In genomic region chr1:89553195-89553584, GRCh38 we compare ENCODE assay signal across 10 cellular contexts. TPM values are rescaled to one million over a fixed set of nuclear protein-coding genes. Genes with fewer than 3 reads are reported as not detected.
DNase-seq lines count a peak whose midpoint lies in the region; ATAC-seq lines count a peak whose summit lies in the region.
"Had no signal": no experiment of that assay in that cellular context is flagged by ENCODE, and none has a peak within 500 bp of the region (broad histone marks: within the 10 kb centered on the region; RNA-seq: fewer than 3 reads in every experiment).

No MANE protein-coding gene starts in this region.

- H3K27me3 Mint-ChIP-seq in activated T-helper 2 cell treated with anti-CD3 and anti-CD28 coated beads, Interferon-gamma antibody, Interleukin-2, Interleukin-4, amounts not matched to agents 10 μg/mL and 5 μg/mL and 100 μg/mL, durations not matched to agents 14 hours and 24 hours and 36 hours (ENCODE audit: low read depth): no peaks in the 10 kb centered on the region

- peak; percentile 79 for DNase-seq in SIG-M5 treated with dmso at 0.1 percent for 504 hours (lab: John Stamatoyannopoulos, UW; ENCODE audit: unreplicated experiment)
- DNase-seq in SIG-M5 (lab: John Stamatoyannopoulos, UW): no peak
- peak; percentile 46 for DNase-seq in NCI-H1417 treated with DMSO at 0.1 percent for 48 hours (lab: John Stamatoyannopoulos, UW)
- no peak for DNase-seq in activated T-helper 2 cell treated with anti-CD3 and anti-CD28 coated beads, Interferon-gamma antibody, Interleukin-2, Interleukin-4, amounts not matched to agents 10 μg/mL and 5 μg/mL and 100 μg/mL, durations not matched to agents 14 hours and 24 hours and 36 hours (ENCODE audit: low spot score)
- DNase-seq in sciatic nerve (ENCODE audit: low spot score): no peak
- no peak for DNase-seq in medulla oblongata (ENCODE audit: extremely low spot score)
- DNase-seq in nucleus accumbens (lab: John Stamatoyannopoulos, UW): no peak
- DNase-seq: H9, SHP77 had no signal

- H3K36me3 Mint-ChIP-seq in activated T-helper 2 cell treated with anti-CD3 and anti-CD28 coated beads, Interferon-gamma antibody, Interleukin-2, Interleukin-4, amounts not matched to agents 10 μg/mL and 5 μg/mL and 100 μg/mL, durations not matched to agents 14 hours and 24 hours and 36 hours (ENCODE audit: low read depth): peaks cover 92% of the 10 kb centered on the region

- peak overlapping the region; percentile 74 for H3K27ac Mint-ChIP-seq in activated T-helper 2 cell treated with anti-CD3 and anti-CD28 coated beads, Interferon-gamma antibody, Interleukin-2, Interleukin-4, amounts not matched to agents 10 μg/mL and 5 μg/mL and 100 μg/mL, durations not matched to agents 14 hours and 24 hours and 36 hours
- H3K27ac Mint-ChIP-seq: H9 had no signal

- intact Hi-C loops in activated T-helper 2 cell treated with anti-CD3 and anti-CD28 coated beads, Interferon-gamma antibody, Interleukin-2, Interleukin-4, amounts not matched to agents 10 μg/mL and 5 μg/mL and 100 μg/mL, durations not matched to agents 14 hours and 24 hours and 36 hours (cut with micrococcal nuclease): loop anchor here (2.0 kb wide), 1 partner anchor 16 kb away; no protein-coding TSS in a partner anchor
- intact Hi-C loops in sciatic nerve (cut with DNase I): no loop called here

- peak; percentile 27 for ATAC-seq in sciatic nerve
- no peak for ATAC-seq in HG02571 (IDR thresholded peaks at IDR 0.05; ENCODE audit: unreplicated experiment)

- peaks cover 76% of the 10 kb centered on the region for H3K4me1 Mint-ChIP-seq in activated T-helper 2 cell treated with anti-CD3 and anti-CD28 coated beads, Interferon-gamma antibody, Interleukin-2, Interleukin-4, amounts not matched to agents 10 μg/mL and 5 μg/mL and 100 μg/mL, durations not matched to agents 14 hours and 24 hours and 36 hours (ENCODE audit: low read depth)

- H3K4me3 Mint-ChIP-seq in activated T-helper 2 cell treated with anti-CD3 and anti-CD28 coated beads, Interferon-gamma antibody, Interleukin-2, Interleukin-4, amounts not matched to agents 10 μg/mL and 5 μg/mL and 100 μg/mL, durations not matched to agents 14 hours and 24 hours and 36 hours (ENCODE audit: low read depth): no peak overlapping the region
- H3K4me3 Mint-ChIP-seq: H9 had no signal

- peaks cover 11% of the 10 kb centered on the region for H3K9me3 Mint-ChIP-seq in activated T-helper 2 cell treated with anti-CD3 and anti-CD28 coated beads, Interferon-gamma antibody, Interleukin-2, Interleukin-4, amounts not matched to agents 10 μg/mL and 5 μg/mL and 100 μg/mL, durations not matched to agents 14 hours and 24 hours and 36 hours
- H3K9me3 Mint-ChIP-seq: H9 had no signal

RNA-seq across cellular contexts. Expression of gene LRRC8B, which starts 28.6 kb away (rescaled TPM):
- 48.2 and 48.7 TPM in 2 replicates for total RNA-seq in activated T-helper 2 cell treated with anti-CD3 and anti-CD28 coated beads, Interferon-gamma antibody, Interleukin-2, Interleukin-4, amounts not matched to agents 10 μg/mL and 5 μg/mL and 100 μg/mL, durations not matched to agents 14 hours and 24 hours and 36 hours
- 21.9 TPM for total RNA-seq in sciatic nerve

Comparison
In these comparisons a context has a peak if more than half of its experiments do, and no peak if none do; other contexts are left out.
1. DNase-seq: peak in SIG-M5 treated with dmso at 0.1 percent for 504 hours (single experiment) and NCI-H1417 treated with DMSO at 0.1 percent for 48 hours (single experiment); none in SIG-M5 (single experiment), activated T-helper 2 cell treated with anti-CD3 and anti-CD28 coated beads, Interferon-gamma antibody, Interleukin-2, Interleukin-4, amounts not matched to agents 10 μg/mL and 5 μg/mL and 100 μg/mL, durations not matched to agents 14 hours and 24 hours and 36 hours (single experiment), sciatic nerve (single experiment), medulla oblongata (single experiment) and nucleus accumbens (0 of 56).